8 cellular contexts compared by ENCODE assay signal in genomic region chr1:85258536-85259117, GRCh38. TPM values are rescaled to one million over a fixed set of nuclear protein-coding genes. Genes with fewer than 3 reads are reported as not detected.
DNase-seq lines count a peak whose midpoint lies in the region; ATAC-seq and TF ChIP-seq lines count a peak whose summit lies in the region.

No MANE protein-coding gene starts in this region.

- no peak overlapping the region for H2BK15ac ChIP-seq in neuronal stem cell (ENCODE audit: low read length)

- H2BK12ac ChIP-seq in neuronal stem cell (ENCODE audit: low read length): no peak overlapping the region

- H3K27ac Mint-ChIP-seq in CD8-positive, alpha-beta T cell: peak overlapping the region; percentile 95
- peak overlapping the region; percentile 2 for H3K27ac Mint-ChIP-seq in endothelial cell (ENCODE audit: unreplicated experiment)

- H3K79me2 ChIP-seq in OCI-LY1 (ENCODE audit: insufficient read depth, low read length): peaks cover 11% of the 10 kb centered on the region

- no peak for TF ChIP-seq CTCF in CD8-positive, alpha-beta T cell (IDR thresholded peaks at IDR 0.05)
- TF ChIP-seq CTCF in OCI-LY1 (IDR thresholded peaks at IDR 0.05; ENCODE audit: low read length) (no peak), endothelial cell (IDR thresholded peaks at IDR 0.05; ENCODE audit: unreplicated experiment) (no peak)

- peaks cover 5% of the 10 kb centered on the region for H3K79me1 ChIP-seq in neuronal stem cell (ENCODE audit: low read depth, low read length)

- WGBS in neuronal stem cell (ENCODE audit: extremely low coverage in 2 of 2, insufficient read length in 2 of 2, insufficient replicate concordance in 1 of 2), 2 donors: no CpG with 5 or more reads among the region's 19 CpGs

- ATAC-seq in CD8-positive, alpha-beta T cell: no peak
- no peak for ATAC-seq in HG03457 (IDR thresholded peaks at IDR 0.05; ENCODE audit: unreplicated experiment)
- ATAC-seq in GM18873 (IDR thresholded peaks at IDR 0.05; ENCODE audit: low FRiP score, unreplicated experiment): no peak

- H2AFZ ChIP-seq in OCI-LY1 (ENCODE audit: low read length) (no peak overlapping the region), neuronal stem cell (ENCODE audit: low read length) (peak overlapping the region; percentile 91)

- POLR2A ChIA-PET in CD8-positive, alpha-beta T cell (lab: Charles Lee): interaction anchor here (0.6 to 2.9 kb wide), 6 partner anchors 10 to 314 kb away, joined by 3 to 35 read pairs (median 6); partner anchors contain the start of genes BCL10 and SYDE2

- peak overlapping the region; percentile 85 for H2BK5ac ChIP-seq in neuronal stem cell (ENCODE audit: low read length)

- H3K27me3 Mint-ChIP-seq in CD8-positive, alpha-beta T cell (ENCODE audit: low read depth): no peaks in the 10 kb centered on the region
- peaks cover 3% of the 10 kb centered on the region for H3K27me3 Mint-ChIP-seq in endothelial cell (ENCODE audit: unreplicated experiment)

- H3K9ac ChIP-seq in OCI-LY1 (ENCODE audit: low read length) (peak overlapping the region; percentile 82), neuronal stem cell (ENCODE audit: low read depth, low read length, poor library complexity) (peak overlapping the region; percentile 87)

- H3K4me2 ChIP-seq in OCI-LY1 (ENCODE audit: low read length) (peak overlapping the region; percentile 81), neuronal stem cell (ENCODE audit: insufficient read depth, low read length, poor library complexity, severe bottlenecking) (peak overlapping the region; percentile 86)

- DNase-seq in CD8-positive, alpha-beta T cell: no peak
- DNase-seq in endothelial cell (ENCODE audit: low spot score): no peak
- DNase-seq in neuronal stem cell (ENCODE audit: low spot score): peak; percentile 37
- no peak for DNase-seq in activated effector memory CD4-positive, alpha-beta T cell treated with Interleukin-2 at 50 U/mL for 16 hours
- DNase-seq in NCI-H526 treated with DMSO at 0.1 percent for 48 hours (lab: John Stamatoyannopoulos, UW): no peak

- peak overlapping the region; percentile 40 for H2AK5ac ChIP-seq in neuronal stem cell (ENCODE audit: low read depth, low read length)

- H3K23ac ChIP-seq in neuronal stem cell (ENCODE audit: low read depth, low read length, poor library complexity): peak overlapping the region; percentile 8

- H3K4ac ChIP-seq in neuronal stem cell (ENCODE audit: low read length): no peak overlapping the region

- H3K4me3 Mint-ChIP-seq in CD8-positive, alpha-beta T cell: peak overlapping the region; percentile 97
- H3K4me3 Mint-ChIP-seq in endothelial cell (ENCODE audit: unreplicated experiment): peak overlapping the region; percentile 94

- H3K36me3 ChIP-seq in CD8-positive, alpha-beta T cell (ENCODE audit: insufficient read depth, low read length): peaks cover 12% of the 10 kb centered on the region
- H3K36me3 ChIP-seq in OCI-LY1 (ENCODE audit: insufficient read depth, low read length) (peaks cover 43% of the 10 kb centered on the region), neuronal stem cell (replicated peaks in 1 of 2; ENCODE audit: control insufficient read depth in 2 of 2, insufficient read depth in 2 of 2, low read length in 2 of 2) (peaks cover 2 to 52% of the 10 kb centered on the region in 2 donors)

- peaks cover 41% of the 10 kb centered on the region for H3K36me3 Mint-ChIP-seq in CD8-positive, alpha-beta T cell
- peaks cover 32% of the 10 kb centered on the region for H3K36me3 Mint-ChIP-seq in endothelial cell (ENCODE audit: low read depth, unreplicated experiment)

- intact Hi-C loops in CD8-positive, alpha-beta T cell (cut with DNase I, micrococcal nuclease): loop anchor here (1.0 to 10.0 kb wide), 10 partner anchors 18 to 1446 kb away; partner anchors contain the start of genes BCL10 (in 2 of the 2), SYDE2 (in 2 of the 2), MCOLN2 (in 1 of the 2) and SH3GLB1 (in 1 of the 2)

- H3K27me3 ChIP-seq in CD8-positive, alpha-beta T cell (ENCODE audit: insufficient read depth, low read length): no peaks in the 10 kb centered on the region
- H3K27me3 ChIP-seq in OCI-LY1 (ENCODE audit: insufficient read depth, low read length): no peaks in the 10 kb centered on the region
- H3K27me3 ChIP-seq in neuronal stem cell (ENCODE audit: control insufficient read depth in 3 of 3, insufficient read depth in 3 of 3, low read depth in 1 of 3, low read length in 3 of 3): no peaks in the 10 kb centered on the region

- H3K9me3 Mint-ChIP-seq in CD8-positive, alpha-beta T cell: no peaks in the 10 kb centered on the region
- peaks cover 6% of the 10 kb centered on the region for H3K9me3 Mint-ChIP-seq in endothelial cell (ENCODE audit: unreplicated experiment)

- H4K91ac ChIP-seq in neuronal stem cell (ENCODE audit: low read depth, low read length, poor library complexity): no peak overlapping the region

- H4K20me1 ChIP-seq in OCI-LY1 (ENCODE audit: insufficient read depth, low read length): no peaks in the 10 kb centered on the region

- CTCF ChIA-PET in CD8-positive, alpha-beta T cell (lab: Charles Lee): interaction anchor here (0.6 to 12.7 kb wide), 22 partner anchors 8 to 324 kb away, joined by 3 to 181 read pairs (median 7); partner anchors contain the start of genes BCL10 and SYDE2

- H3K9me3 ChIP-seq in CD8-positive, alpha-beta T cell (ENCODE audit: low read length): no peaks in the 10 kb centered on the region
- no peaks in the 10 kb centered on the region for H3K9me3 ChIP-seq in OCI-LY1 (ENCODE audit: low read length)
- H3K9me3 ChIP-seq in neuronal stem cell (replicated peaks in 1 of 2; ENCODE audit: control insufficient read depth in 2 of 2, insufficient read depth in 1 of 2, low read depth in 1 of 2, low read length in 2 of 2): peaks cover 2 to 5% of the 10 kb centered on the region in 2 donors

- peaks cover 38% of the 10 kb centered on the region for H3K4me1 Mint-ChIP-seq in CD8-positive, alpha-beta T cell (ENCODE audit: low read depth)
- H3K4me1 Mint-ChIP-seq in endothelial cell (ENCODE audit: unreplicated experiment): peaks cover 16% of the 10 kb centered on the region

- no peaks in the 10 kb centered on the region for H3F3A ChIP-seq in OCI-LY1 (ENCODE audit: insufficient read depth, low read length)

- no peak overlapping the region for H3K18ac ChIP-seq in neuronal stem cell (ENCODE audit: low read length)

- no peak overlapping the region for H3K14ac ChIP-seq in neuronal stem cell (ENCODE audit: low read length)

- H3K9me2 ChIP-seq in OCI-LY1 (ENCODE audit: low read depth, low read length): no peaks in the 10 kb centered on the region

- H4K8ac ChIP-seq in neuronal stem cell (ENCODE audit: low read depth, low read length): no peak overlapping the region

- H3K27ac ChIP-seq in CD8-positive, alpha-beta T cell (ENCODE audit: low read depth, low read length): peak overlapping the region; percentile 88
- no peak overlapping the region for H3K27ac ChIP-seq in OCI-LY1 (ENCODE audit: low read depth, low read length, poor library complexity, severe bottlenecking)
- H3K27ac ChIP-seq in neuronal stem cell (replicated peaks; ENCODE audit: low read length): no peak overlapping the region

- no peak overlapping the region for H2BK120ac ChIP-seq in neuronal stem cell (ENCODE audit: low read depth, low read length)

- peak overlapping the region; percentile 93 for H3K4me3 ChIP-seq in CD8-positive, alpha-beta T cell (ENCODE audit: low read depth, low read length)
- H3K4me3 ChIP-seq in OCI-LY1 (ENCODE audit: low read depth, low read length, poor library complexity, severe bottlenecking) (peak overlapping the region; percentile 93), neuronal stem cell (ENCODE audit: low read length in 2 of 2) (peak overlapping the region; percentile 95 to 99)

- H3K4me1 ChIP-seq in CD8-positive, alpha-beta T cell (ENCODE audit: insufficient read depth, low read length): peaks cover 28% of the 10 kb centered on the region
- H3K4me1 ChIP-seq in OCI-LY1 (ENCODE audit: insufficient read depth, low read length, severe bottlenecking) (peaks cover 11% of the 10 kb centered on the region), neuronal stem cell (ENCODE audit: control insufficient read depth in 2 of 2, insufficient read depth in 1 of 2, low read depth in 1 of 2, low read length in 2 of 2) (peaks cover 4 to 11% of the 10 kb centered on the region in 2 donors)

RNA-seq across cellular contexts. Expression of gene C1orf52, which starts 0.8 kb away (rescaled TPM):
- 10 to 100 TPM; 70.7 to 74.4 TPM for total RNA-seq in CD8-positive, alpha-beta T cell
- 37.7 TPM for total RNA-seq in endothelial cell (ENCODE audit: unreplicated experiment)
- polyA plus RNA-seq in neuronal stem cell (2013, experiment 1 of 2): 34.5 TPM
- 35.0 TPM for polyA plus RNA-seq in neuronal stem cell (2013, experiment 2 of 2)

RNA-seq across cellular contexts. Expression of gene BCL10, which starts 17.8 kb away (rescaled TPM):
- total RNA-seq in CD8-positive, alpha-beta T cell: 10 to 100 TPM; 48.2 to 51.7 TPM
- total RNA-seq in endothelial cell (ENCODE audit: unreplicated experiment): 33.6 TPM
- polyA plus RNA-seq in neuronal stem cell (2013, experiment 1 of 2): 8.7 TPM
- polyA plus RNA-seq in neuronal stem cell (2013, experiment 2 of 2): 8.7 TPM

RNA-seq across cellular contexts. Expression of gene SYDE2, which starts 57.8 kb away (rescaled TPM):
- total RNA-seq in CD8-positive, alpha-beta T cell: 1 to 10 TPM; 6.2 to 6.4 TPM
- 4.2 TPM for total RNA-seq in endothelial cell (ENCODE audit: unreplicated experiment)
- 6.4 TPM for polyA plus RNA-seq in neuronal stem cell (2013, experiment 1 of 2)
- polyA plus RNA-seq in neuronal stem cell (2013, experiment 2 of 2): 6.2 TPM
